In the genomic region with DNA sequence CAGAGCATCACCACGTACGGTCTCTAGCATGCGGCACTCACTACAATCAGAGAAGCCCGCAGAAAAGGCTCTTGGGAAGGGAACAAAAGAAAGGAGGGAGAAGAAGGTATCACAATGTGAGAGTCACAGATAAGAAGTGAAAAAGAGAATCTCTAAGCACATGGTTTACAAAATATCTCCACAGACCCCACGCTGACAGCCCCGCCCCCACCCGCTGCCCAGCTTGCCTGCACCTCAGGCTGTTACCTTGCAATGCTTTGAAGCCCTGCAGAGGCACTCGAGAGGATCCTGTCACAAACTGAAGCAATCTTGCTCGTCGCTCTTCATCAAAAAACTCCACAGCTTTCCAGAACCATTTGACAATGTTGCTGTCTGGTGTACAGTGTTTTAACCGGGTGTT, we compare ENCODE assay signal across 13 cellular contexts. TPM values are rescaled to one million over a fixed set of nuclear protein-coding genes. Genes with fewer than 3 reads are reported as not detected.
DNase-seq lines count a peak whose midpoint lies in the region; ATAC-seq, FAIRE-seq and TF ChIP-seq lines count a peak whose summit lies in the region.
"Had no signal": no experiment of that assay in that cellular context is flagged by ENCODE, and none has a peak within 500 bp of the region (broad histone marks: within the 10 kb centered on the region; RNA-seq: fewer than 3 reads in every experiment).

No MANE protein-coding gene starts in this region.

- H3K9me3 ChIP-seq in T-helper 17 cell (ENCODE audit: control insufficient read depth, low read length, poor library complexity, severe bottlenecking) (no peaks in the 10 kb centered on the region), H1 (ENCODE audit: insufficient read depth in 2 of 2, low read depth in 1 of 2, low read length in 1 of 2) (no peaks in the 10 kb centered on the region), tibial nerve (no peaks in the 10 kb centered on the region)
- H3K9me3 ChIP-seq: BLaER1, Peyer's patch had no signal

- FAIRE-seq in H54 (lab: Jason Lieb, UNC) (peak; percentile 52), H1 (lab: Jason Lieb, UNC) (no peak)
- FAIRE-seq: HTR-8/SVneo had no signal

- H2AFZ ChIP-seq in H1 (ENCODE audit: low read length), result no peak overlapping the region

- no peak overlapping the region for H4K5ac ChIP-seq in H1 (ENCODE audit: insufficient read length, low read depth, low read length)

- peaks cover 4% of the 10 kb centered on the region for H3K36me3 Mint-ChIP-seq in T-helper 17 cell (ENCODE audit: low read depth)
- H3K36me3 Mint-ChIP-seq in nephron progenitor cell (ENCODE audit: low read depth), result peaks cover 55% of the 10 kb centered on the region

- H3K79me1 ChIP-seq in H1 (ENCODE audit: low read depth, low read length), result no peaks in the 10 kb centered on the region

- H3K9ac ChIP-seq in H1 (replicated peaks in 1 of 4; ENCODE audit: extremely low read depth in 1 of 4, low read depth in 3 of 4, low read length in 3 of 4), result no peak overlapping the region
- H3K9ac ChIP-seq: BLaER1 had no signal

- POLR2A ChIA-PET in H1 (lab: Charles Lee; ENCODE audit: partially characterized antibody), result interaction anchor here (0.9 to 2.9 kb wide), 3 partner anchors 8 to 49 kb away, joined by 5 to 22 read pairs (median 7); a partner anchor contains a TSS

- no peak overlapping the region for H3K23ac ChIP-seq in H1 (ENCODE audit: insufficient read length)

- H3K27me3 Mint-ChIP-seq in T-helper 17 cell, result no peaks in the 10 kb centered on the region
- no peaks in the 10 kb centered on the region for H3K27me3 Mint-ChIP-seq in nephron progenitor cell (ENCODE audit: low read depth, poor library complexity)
- H3K27me3 Mint-ChIP-seq: CD8-positive, alpha-beta memory T cell had no signal

- no peak for TF ChIP-seq RAD21 in H1 (IDR thresholded peaks at IDR 0.05 in 1 of 2, conservative IDR thresholded peaks at IDR 0.05 in 1 of 2; ENCODE audit: low read depth in 2 of 2, low read length in 2 of 2)

- no peak for ATAC-seq in T-helper 17 cell

- no peak overlapping the region for H3K4ac ChIP-seq in H1 (replicated peaks; ENCODE audit: insufficient read length, low read depth, low read length)

- H2BK15ac ChIP-seq in H1 (ENCODE audit: low read length), result no peak overlapping the region

- no peak overlapping the region for H3K14ac ChIP-seq in H1 (ENCODE audit: insufficient read length)

- H4K8ac ChIP-seq in H1 (ENCODE audit: extremely low read depth, insufficient read depth, low read length), result no peak overlapping the region

- H3K27me3 ChIP-seq in H1 (replicated peaks in 1 of 4; ENCODE audit: control insufficient read depth in 3 of 4, extremely low read depth in 1 of 4, insufficient read depth in 3 of 4, low read length in 3 of 4) (no peaks in the 10 kb centered on the region), tibial nerve (no peaks in the 10 kb centered on the region)
- H3K27me3 ChIP-seq: BLaER1, Peyer's patch had no signal

- CTCF ChIA-PET in H1 (lab: Charles Lee; ENCODE audit: partially characterized antibody), result interaction anchor here (0.6 to 3.1 kb wide), 10 partner anchors 12 to 227 kb away, joined by 3 to 13 read pairs (median 4); no protein-coding TSS in a partner anchor

- H3K4me3 Mint-ChIP-seq in T-helper 17 cell, result no peak overlapping the region
- H3K4me3 Mint-ChIP-seq in nephron progenitor cell, result no peak overlapping the region
- H3K4me3 Mint-ChIP-seq: CD8-positive, alpha-beta memory T cell had no signal

- no peak overlapping the region for H4K91ac ChIP-seq in H1 (replicated peaks; ENCODE audit: insufficient read length, low read length)

- peaks cover 3% of the 10 kb centered on the region for H3K4me1 Mint-ChIP-seq in T-helper 17 cell
- H3K4me1 Mint-ChIP-seq in nephron progenitor cell, result no peaks in the 10 kb centered on the region
- H3K4me1 Mint-ChIP-seq: CD8-positive, alpha-beta memory T cell had no signal

- H2BK12ac ChIP-seq in H1 (ENCODE audit: low read depth, low read length), result no peak overlapping the region

- WGBS in H1 (ENCODE audit: extremely low coverage in 1 of 2, insufficient coverage in 1 of 2, insufficient read length in 1 of 2, insufficient replicate concordance in 2 of 2, low coverage in 1 of 2, low lambda C conversion rate in 2 of 2, missing lambda C conversion rate in 1 of 2), 2 experiments, result 68% methylated on average over 11 of the region's 11 CpGs; no CpG with 5 or more reads in 1 of the 2 experiments
- 83 to 86% methylated on average over 11 of the region's 11 CpGs for WGBS in tibial nerve, 2 donors

- H3K27ac Mint-ChIP-seq in T-helper 17 cell, result peak overlapping the region; percentile 45
- H3K27ac Mint-ChIP-seq in nephron progenitor cell, result peak overlapping the region; percentile 67

- H3K79me2 ChIP-seq in H1 (ENCODE audit: control insufficient read depth in 1 of 2, insufficient read depth in 2 of 2, low read length in 2 of 2), result no peaks in the 10 kb centered on the region

- H2BK5ac ChIP-seq in H1 (ENCODE audit: low read depth, low read length), result no peak overlapping the region

- DNase-seq in H54 (ENCODE audit: insufficient read length, low spot score) (no peak), T-helper 17 cell (no peak), H1 (ENCODE audit: low read depth in 1 of 2, low spot score in 2 of 2) (no peak), nephron progenitor cell (peak; percentile 10), NCI-H1436 (lab: John Stamatoyannopoulos, UW) (no peak), tibial nerve (ENCODE audit: low spot score in 2 of 2) (no peak), 8988T (no peak)
- DNase-seq: CD8-positive, alpha-beta memory T cell; NCI-H1694; Peyer's patch; Right ventricle myocardium superior had no signal

- H3K36me3 ChIP-seq in H1 (ENCODE audit: control insufficient read depth in 2 of 4, insufficient read depth in 4 of 4, low read length in 3 of 4), result peaks cover 0 to 21% (median 0%) of the 10 kb centered on the region in 4 experiments; a peak in 1 of 8 replicates
- peaks cover 0 to 45% (median 0%) of the 10 kb centered on the region in 3 donors for H3K36me3 ChIP-seq in tibial nerve

- H3K23me2 ChIP-seq in H1 (ENCODE audit: low read depth, low read length), result no peaks in the 10 kb centered on the region

- H3K4me1 ChIP-seq in H1 (replicated peaks in 1 of 4; ENCODE audit: control insufficient read depth in 3 of 4, insufficient read depth in 4 of 4, low read length in 3 of 4), result peaks cover 0 to 4% (median 0%) of the 10 kb centered on the region in 4 experiments; a peak in 2 of 7 replicates
- peaks cover 0 to 16% (median 3%) of the 10 kb centered on the region in 4 donors for H3K4me1 ChIP-seq in tibial nerve
- H3K4me1 ChIP-seq: BLaER1, Peyer's patch had no signal

- peaks cover 0 to 2% of the 10 kb centered on the region in 2 experiments for H4K20me1 ChIP-seq in H1 (replicated peaks in 1 of 2; ENCODE audit: control insufficient read depth in 1 of 2, insufficient read depth in 2 of 2, low read length in 2 of 2)
- H4K20me1 ChIP-seq: BLaER1 had no signal

- no peak overlapping the region for H3K56ac ChIP-seq in H1 (replicated peaks; ENCODE audit: insufficient read length, low read depth, low read length)

- H3K27ac ChIP-seq in H1 (ENCODE audit: low read depth, low read length) (no peak overlapping the region), tibial nerve (no peak overlapping the region)
- H3K27ac ChIP-seq: BLaER1, Peyer's patch had no signal

- no peak overlapping the region for H2BK120ac ChIP-seq in H1 (replicated peaks; ENCODE audit: low read depth, low read length)

- H2AK5ac ChIP-seq in H1 (ENCODE audit: low read depth, low read length), result no peak overlapping the region

- no peak overlapping the region; a peak in 1 of 4 replicates for H3K4me2 ChIP-seq in H1 (ENCODE audit: insufficient read depth in 1 of 2, low read depth in 2 of 2, low read length in 2 of 2)
- H3K4me2 ChIP-seq: BLaER1 had no signal

- TF ChIP-seq CTCF in H1 (IDR thresholded peaks at IDR 0.05; ENCODE audit: control extremely low read depth in 1 of 3, insufficient read depth in 1 of 3, low read depth in 1 of 3, low read length in 3 of 3), result peak in 2 of 3 experiments; percentile 18 to 25; a peak in 2 of 4 replicates
- no peak for TF ChIP-seq CTCF in nephron progenitor cell (IDR thresholded peaks at IDR 0.05)
- no peak for TF ChIP-seq CTCF in tibial nerve (IDR thresholded peaks at IDR 0.05)

- TF ChIP-seq POLR2A in H54 (IDR thresholded peaks at IDR 0.05; ENCODE audit: low read depth, low read length), result no peak
- TF ChIP-seq POLR2A in H1 (IDR thresholded peaks at IDR 0.05; ENCODE audit: control extremely low read depth in 1 of 2, low read depth in 2 of 2, low read length in 2 of 2), result no peak
- TF ChIP-seq POLR2A in tibial nerve (IDR thresholded peaks at IDR 0.05), result no peak

- H2BK20ac ChIP-seq in H1 (ENCODE audit: low read length), result no peak overlapping the region

- no peak overlapping the region for H3K18ac ChIP-seq in H1 (ENCODE audit: extremely low read depth, low read length)

- H3K9me3 Mint-ChIP-seq in nephron progenitor cell, result no peaks in the 10 kb centered on the region
- H3K9me3 Mint-ChIP-seq: CD8-positive, alpha-beta memory T cell had no signal

- no peak for TF ChIP-seq EP300 in H1 (IDR thresholded peaks at IDR 0.05; ENCODE audit: borderline replicate concordance in 1 of 2, low read depth in 2 of 2, low read length in 2 of 2)
- TF ChIP-seq EP300 in tibial nerve (IDR thresholded peaks at IDR 0.05), result no peak

- H3K4me3 ChIP-seq in H1 (ENCODE audit: extremely low read depth in 1 of 4, insufficient read depth in 2 of 4, low read depth in 3 of 4, low read length in 4 of 4), result no peak overlapping the region
- no peak overlapping the region for H3K4me3 ChIP-seq in tibial nerve
- H3K4me3 ChIP-seq: BLaER1, Peyer's patch had no signal

RNA-seq across cellular contexts. Expression of a gene that starts 40.6 kb away (rescaled TPM):
- total RNA-seq in T-helper 17 cell (100 to 1,000 TPM; 130 to 143 TPM), tibial nerve (10 to 100 TPM; 45.7 to 73.9 (median 59.3) TPM)
- total RNA-seq in H1 (2021; fragmentation: NEBNext Ultra II Directional; extraction: Animal tissue kit (Norgen Biotek cat#: 25700)), result 50.8 and 51.5 TPM in 2 replicates
- 13.5 and 22.3 TPM in 2 replicates for polyA plus RNA-seq in H1 (2011; rRNA removed)
- polyA plus RNA-seq in H1 (2011; cell fraction: cytosol; rRNA removed), result 30.0 TPM
- polyA plus RNA-seq in H1 (2011; cell fraction: nucleus; rRNA removed), result 44.9 TPM
- 47.3 to 62.9 TPM (median 52.4 TPM) in 4 replicates for polyA plus RNA-seq in H1 (2012, experiment 1 of 2)
- 2.2 TPM for polyA plus RNA-seq in H1 (2012, experiment 2 of 2)
- polyA plus RNA-seq in H1 (2013, experiment 1 of 2), result 66.7 TPM
- 55.2 TPM for polyA plus RNA-seq in H1 (2013, experiment 2 of 2)
- polyA minus RNA-seq in H1 (2011; rRNA and poly(A)+ RNA removed), result 26.4 and 27.4 TPM in 2 replicates
- polyA minus RNA-seq in H1 (2011; cell fraction: cytosol; rRNA and poly(A)+ RNA removed), result 31.3 TPM
- polyA minus RNA-seq in H1 (2011; cell fraction: nucleus; rRNA and poly(A)+ RNA removed), result 82.2 TPM

RNA-seq across cellular contexts. Expression of a gene that starts 41.3 kb away (rescaled TPM):
- total RNA-seq in T-helper 17 cell (1,000 to 10,000 TPM; 2,533 to 2,679 TPM), tibial nerve (100 to 1,000 TPM; 471 to 820 (median 648) TPM)
- 572 and 622 TPM in 2 replicates for total RNA-seq in H1 (2021; fragmentation: NEBNext Ultra II Directional; extraction: Animal tissue kit (Norgen Biotek cat#: 25700))
- 591 and 931 TPM in 2 replicates for polyA plus RNA-seq in H1 (2011; rRNA removed)
- 642 TPM for polyA plus RNA-seq in H1 (2011; cell fraction: cytosol; rRNA removed)
- 1,555 TPM for polyA plus RNA-seq in H1 (2011; cell fraction: nucleus; rRNA removed)
- 409 to 706 TPM (median 432 TPM) in 4 replicates for polyA plus RNA-seq in H1 (2012, experiment 1 of 2)
- 48.0 TPM for polyA plus RNA-seq in H1 (2012, experiment 2 of 2)
- 481 TPM for polyA plus RNA-seq in H1 (2013, experiment 1 of 2)
- polyA plus RNA-seq in H1 (2013, experiment 2 of 2), result 448 TPM
- 326 and 526 TPM in 2 replicates for polyA minus RNA-seq in H1 (2011; rRNA and poly(A)+ RNA removed)
- polyA minus RNA-seq in H1 (2011; cell fraction: cytosol; rRNA and poly(A)+ RNA removed), result 382 TPM
- polyA minus RNA-seq in H1 (2011; cell fraction: nucleus; rRNA and poly(A)+ RNA removed), result 1,592 TPM

RNA-seq across cellular contexts. Expression of a gene that starts 50.5 kb away (rescaled TPM):
- total RNA-seq in T-helper 17 cell (10 to 100 TPM; 37.1 to 39.0 TPM), tibial nerve (10 to 100 TPM in 2 of 4 donors, 1 to 10 TPM in 2; 5.9 to 17.1 (median 10.3) TPM)
- total RNA-seq in H1 (2021; fragmentation: NEBNext Ultra II Directional; extraction: Animal tissue kit (Norgen Biotek cat#: 25700)), result 30.9 and 34.3 TPM in 2 replicates
- 8.2 and 9.7 TPM in 2 replicates for polyA plus RNA-seq in H1 (2011; rRNA removed)
- 14.6 TPM for polyA plus RNA-seq in H1 (2011; cell fraction: cytosol; rRNA removed)
- polyA plus RNA-seq in H1 (2011; cell fraction: nucleus; rRNA removed), result 13.3 TPM
- 21.2 to 31.3 TPM (median 22.1 TPM) in 4 replicates for polyA plus RNA-seq in H1 (2012, experiment 1 of 2)
- 3.2 TPM for polyA plus RNA-seq in H1 (2012, experiment 2 of 2)
- polyA plus RNA-seq in H1 (2013, experiment 1 of 2), result 20.8 TPM
- polyA plus RNA-seq in H1 (2013, experiment 2 of 2), result 18.3 TPM
- 8.1 and 11.1 TPM in 2 replicates for polyA minus RNA-seq in H1 (2011; rRNA and poly(A)+ RNA removed)
- 11.4 TPM for polyA minus RNA-seq in H1 (2011; cell fraction: cytosol; rRNA and poly(A)+ RNA removed)
- 25.4 TPM for polyA minus RNA-seq in H1 (2011; cell fraction: nucleus; rRNA and poly(A)+ RNA removed)

Comparison
In these comparisons a context has a peak if more than half of its experiments do, and no peak if none do; other contexts are left out.
1. CTCF ChIP-seq: peak in H1 (2 of 3); none in nephron progenitor cell (single experiment) and tibial nerve (0 of 5).